In genomic region chr3:127373701-127374625, GRCh38 we compare ENCODE assay signal across 8 cellular contexts.
DNase-seq lines count a peak whose midpoint lies in the region; ATAC-seq and TF ChIP-seq lines count a peak whose summit lies in the region.

No MANE protein-coding gene starts in this region.

- no peaks in the 10 kb centered on the region for H3F3A ChIP-seq in PC-3 (ENCODE audit: low read length, unreplicated experiment)

- H3K4me2 ChIP-seq in PC-3 (ENCODE audit: low read length) = no peak overlapping the region

- no peaks in the 10 kb centered on the region for H3K9me2 ChIP-seq in PC-3 (replicated peaks; ENCODE audit: low read length)

- no peak overlapping the region for H3K27ac ChIP-seq in 22Rv1
- no peak overlapping the region for H3K27ac ChIP-seq in PC-3 (ENCODE audit: low read length)

- TF ChIP-seq CTCF in 22Rv1 (IDR thresholded peaks at IDR 0.05) = peak; percentile 69
- peak; percentile 53 for TF ChIP-seq CTCF in PC-3 (conservative IDR thresholded peaks at IDR 0.05; ENCODE audit: low read depth, low read length)
- peak; percentile 45 for TF ChIP-seq CTCF in fibroblast of the aortic adventitia (IDR thresholded peaks at IDR 0.05; ENCODE audit: insufficient read depth, low read length)

- H3K4me3 ChIP-seq in PC-3 (ENCODE audit: low read length) = no peak overlapping the region
- no peak overlapping the region for H3K4me3 ChIP-seq in fibroblast of the aortic adventitia (ENCODE audit: low read depth, low read length)

- intact Hi-C loops in PC-3 (cut with micrococcal nuclease) = no loop called here

- no peaks in the 10 kb centered on the region for H4K20me1 ChIP-seq in PC-3 (ENCODE audit: low read length)

- no peaks in the 10 kb centered on the region for H3K36me3 ChIP-seq in PC-3 (ENCODE audit: low read depth, low read length)

- CTCF ChIA-PET in PC-3 (lab: Charles Lee) = no interaction called here

- H3K27me3 ChIP-seq in PC-3 (ENCODE audit: low read length) = peaks cover 3% of the 10 kb centered on the region; the same call in 1 of the 2 replicates

- no TSS peak for BruUV-seq in PC-3 (replicated peaks; lab: Mats Ljungman, UMichigan)

- no peaks in the 10 kb centered on the region for H3K79me2 ChIP-seq in PC-3 (ENCODE audit: low read length)

- POLR2A ChIA-PET in PC-3 (lab: Charles Lee; ENCODE audit: unreplicated experiment) = no interaction called here

- ATAC-seq in PC-3 = no peak

- H3K9me3 ChIP-seq in PC-3 (ENCODE audit: low read length) = no peaks in the 10 kb centered on the region

- no peak overlapping the region for H3K9ac ChIP-seq in PC-3 (ENCODE audit: low read length)

- H2AFZ ChIP-seq in PC-3 (ENCODE audit: low read length) = no peak overlapping the region

- no peaks in the 10 kb centered on the region for H3K4me1 ChIP-seq in PC-3 (ENCODE audit: insufficient read depth, low read length)

- DNase-seq in EL (peak; percentile 15), PC-3 (peak; percentile 5), fibroblast of the aortic adventitia (ENCODE audit: low read depth) (peak; percentile 1), NCI-H2081 treated with DMSO at 0.1 percent for 48 hours (lab: John Stamatoyannopoulos, UW) (no peak), retina (no peak), GM19238 (ENCODE audit: insufficient read length, low spot score) (no peak)
- no peak for DNase-seq in activated CD8-positive, alpha-beta memory T cell treated with anti-CD3 and anti-CD28 coated beads for 24 hours

Comparison
In these comparisons a context has a peak if more than half of its experiments do, and no peak if none do; other contexts are left out.
1. DNase-seq: peak in EL (single experiment), PC-3 (single experiment) and fibroblast of the aortic adventitia (single experiment); none in NCI-H2081 treated with DMSO at 0.1 percent for 48 hours (single experiment), retina (single experiment), GM19238 (single experiment) and activated CD8-positive, alpha-beta memory T cell treated with anti-CD3 and anti-CD28 coated beads for 24 hours (single experiment).
2. Peak in every context shown above with its lines, with median percentiles within 50 percentile points of each other: CTCF ChIP-seq.